ENCODE assay signal across 2 cellular contexts in the genomic region with DNA sequence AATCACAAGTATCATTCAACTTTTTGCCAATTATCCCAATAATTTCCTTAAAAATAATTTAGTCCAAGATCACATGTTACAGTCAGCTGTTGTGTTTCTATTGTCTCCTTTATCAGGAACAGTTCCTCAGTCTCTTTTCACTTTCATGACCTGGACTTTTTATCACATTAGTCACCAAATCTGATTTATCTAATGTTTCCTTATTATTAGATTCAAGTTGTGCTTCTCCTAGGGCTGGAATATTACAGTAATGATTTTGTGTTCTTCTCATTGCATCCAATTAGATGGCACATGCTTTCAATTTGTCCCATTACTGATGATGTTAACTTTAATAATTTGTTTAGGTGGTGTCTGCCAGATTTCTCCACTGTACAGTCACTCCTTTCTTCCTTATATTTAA.
TF ChIP-seq lines count a peak whose summit lies in the region.

No MANE protein-coding gene starts in this region.

TF ChIP-seq in A549, 52 proteins besides CTCF, POLR2A, EP300 and RAD21:
- TF ChIP-seq EHF (CRISPR knock-in tag; IDR thresholded peaks at IDR 0.05) (no peak), FOSB (CRISPR knock-in tag; IDR thresholded peaks at IDR 0.05) (0 out of 2 replicates have a peak, but pooled peaks have one; percentile 66), USF2 (IDR thresholded peaks at IDR 0.05) (peak; percentile 66)

TF ChIP-seq in endothelial cell of umbilical vein, 7 proteins besides CTCF, POLR2A, EP300 and RAD21:
- TF ChIP-seq MYC (IDR thresholded peaks at IDR 0.05; ENCODE audit: low read depth, low read length) (no peak), EZH2 (IDR thresholded peaks at IDR 0.05; ENCODE audit: borderline replicate concordance, low read depth, low read length, severe bottlenecking) (no peak), JUN (IDR thresholded peaks at IDR 0.05; ENCODE audit: borderline replicate concordance, insufficient read depth, insufficient read length, low read depth) (peak; percentile 38), POLR2AphosphoS5 (IDR thresholded peaks at IDR 0.05; ENCODE audit: insufficient read depth, low read depth, low read length) (no peak), FOS (IDR thresholded peaks at IDR 0.05; ENCODE audit: borderline replicate concordance, insufficient read depth, low read length) (peak; percentile 43), GATA2 (IDR thresholded peaks at IDR 0.05; ENCODE audit: insufficient read depth, insufficient read length, low read depth, low read length) (peak; percentile 55)
- TF ChIP-seq, protein P1, sequence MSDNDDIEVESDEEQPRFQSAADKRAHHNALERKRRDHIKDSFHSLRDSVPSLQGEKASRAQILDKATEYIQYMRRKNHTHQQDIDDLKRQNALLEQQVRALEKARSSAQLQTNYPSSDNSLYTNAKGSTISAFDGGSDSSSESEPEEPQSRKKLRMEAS (IDR thresholded peaks at IDR 0.05; ENCODE audit: insufficient read depth, insufficient read length): no peak
